ENCODE assay signal across 10 cellular contexts in genomic region chr7:101172005-101172853, GRCh38. TPM values are rescaled to one million over a fixed set of nuclear protein-coding genes. Genes with fewer than 3 reads are reported as not detected.
A peak's percentile ranks its signal among the peaks of the same experiment; 100 is the strongest.
DNase-seq lines count a peak whose midpoint lies in the region; ATAC-seq and TF ChIP-seq lines count a peak whose summit lies in the region.
"Had no signal": no experiment of that assay in that cellular context is flagged by ENCODE, and none has a peak within 500 bp of the region (broad histone marks: within the 10 kb centered on the region; RNA-seq: fewer than 3 reads in every experiment).

No MANE protein-coding gene starts in this region.

- peak overlapping the region; percentile 20 for H3K4me3 Mint-ChIP-seq in activated naive CD4-positive, alpha-beta T cell treated with anti-CD3 and anti-CD28 coated beads for 36 hours

- intact Hi-C loops in activated naive CD4-positive, alpha-beta T cell treated with anti-CD3 and anti-CD28 coated beads for 36 hours (cut with micrococcal nuclease): loop anchor here (10.0 kb wide), 1 partner anchor 113 kb away; no protein-coding TSS in a partner anchor

- H3K4me1 Mint-ChIP-seq in activated naive CD4-positive, alpha-beta T cell treated with anti-CD3 and anti-CD28 coated beads for 36 hours (ENCODE audit: low read depth): peaks cover 60% of the 10 kb centered on the region

- TF ChIP-seq CTCF in epithelial cell of proximal tubule (conservative IDR thresholded peaks at IDR 0.05; ENCODE audit: low read depth, low read length): no peak

- H3K4me3 ChIP-seq in epithelial cell of proximal tubule (ENCODE audit: low read depth, low read length): peak overlapping the region; percentile 50

- H3K27me3 Mint-ChIP-seq in activated naive CD4-positive, alpha-beta T cell treated with anti-CD3 and anti-CD28 coated beads for 36 hours (ENCODE audit: low read depth): peaks cover 79% of the 10 kb centered on the region

- no peak overlapping the region for H3K27ac Mint-ChIP-seq in activated naive CD4-positive, alpha-beta T cell treated with anti-CD3 and anti-CD28 coated beads for 36 hours

- DNase-seq in activated naive CD4-positive, alpha-beta T cell treated with anti-CD3 and anti-CD28 coated beads for 36 hours: peak; percentile 60
- no peak for DNase-seq in activated naive CD4-positive, alpha-beta T cell treated with anti-CD3 and anti-CD28 coated beads, Interleukin-2, amount 50 U/mL, for 16 hours
- peak; percentile 72 for DNase-seq in NCI-H2196 treated with DMSO at 0.1 percent for 48 hours (lab: John Stamatoyannopoulos, UW; ENCODE audit: unreplicated experiment)
- no peak for DNase-seq in epithelial cell of proximal tubule (ENCODE audit: low read depth)
- peak; percentile 29 for DNase-seq in stimulated activated CD8-positive, alpha-beta memory T cell treated with anti-CD3 and anti-CD28 coated beads, Interleukin-4, amount 100 ng/mL, for 48 hours
- DNase-seq in NCI-H82 treated with DMSO at 0.1 percent for 48 hours (lab: John Stamatoyannopoulos, UW; ENCODE audit: unreplicated experiment): no peak
- no peak for DNase-seq in globus pallidus (ENCODE audit: low spot score)
- DNase-seq: cortex of kidney had no signal

- CTCF ChIA-PET in activated naive CD4-positive, alpha-beta T cell treated with anti-CD3 and anti-CD28 coated beads for 36 hours (lab: Charles Lee): interaction anchor here (0.6 to 5.7 kb wide), 5 partner anchors 20 to 129 kb away, joined by 3 to 33 read pairs (median 4); partner anchors contain the start of gene FIS1

- no peak for ATAC-seq in GM21390 (IDR thresholded peaks at IDR 0.05; ENCODE audit: unreplicated experiment)

- H3K36me3 Mint-ChIP-seq in activated naive CD4-positive, alpha-beta T cell treated with anti-CD3 and anti-CD28 coated beads for 36 hours (ENCODE audit: low read depth): no peaks in the 10 kb centered on the region

- no peaks in the 10 kb centered on the region for H3K9me3 Mint-ChIP-seq in activated naive CD4-positive, alpha-beta T cell treated with anti-CD3 and anti-CD28 coated beads for 36 hours

RNA-seq across cellular contexts. Expression of gene VGF, which starts 6.9 kb away (rescaled TPM):
- total RNA-seq in activated naive CD4-positive, alpha-beta T cell treated with anti-CD3 and anti-CD28 coated beads for 36 hours: not detected
- 1.4 and 20.9 TPM in 2 replicates for total RNA-seq in epithelial cell of proximal tubule
- total RNA-seq: M059J had no signal

RNA-seq across cellular contexts. Expression of gene NAT16, which starts 7.9 kb away (rescaled TPM):
- not detected for total RNA-seq in activated naive CD4-positive, alpha-beta T cell treated with anti-CD3 and anti-CD28 coated beads for 36 hours
- total RNA-seq in epithelial cell of proximal tubule: 0.12 TPM in 1 of 2 replicates, not detected in the other

RNA-seq across cellular contexts. Expression of gene AP1S1, which starts 18.0 kb away (rescaled TPM):
- total RNA-seq in activated naive CD4-positive, alpha-beta T cell treated with anti-CD3 and anti-CD28 coated beads for 36 hours: 10 to 100 TPM; 40.6 to 43.5 TPM
- 178 and 190 TPM in 2 replicates for total RNA-seq in epithelial cell of proximal tubule

RNA-seq across cellular contexts. Expression of gene MOGAT3, which starts 28.6 kb away (rescaled TPM):
- not detected for total RNA-seq in activated naive CD4-positive, alpha-beta T cell treated with anti-CD3 and anti-CD28 coated beads for 36 hours
- not detected in 2 replicates for total RNA-seq in epithelial cell of proximal tubule
- total RNA-seq: M059J had no signal

RNA-seq across cellular contexts. Expression of gene PLOD3, which starts 45.2 kb away (rescaled TPM):
- 10 to 100 TPM; 18.8 to 19.7 TPM for total RNA-seq in activated naive CD4-positive, alpha-beta T cell treated with anti-CD3 and anti-CD28 coated beads for 36 hours
- 75.0 and 78.3 TPM in 2 replicates for total RNA-seq in epithelial cell of proximal tubule

Comparison
In these comparisons a context has a peak if more than half of its experiments do, and no peak if none do; other contexts are left out.
1. DNase-seq: peak in activated naive CD4-positive, alpha-beta T cell treated with anti-CD3 and anti-CD28 coated beads for 36 hours (single experiment), NCI-H2196 treated with DMSO at 0.1 percent for 48 hours (single experiment) and stimulated activated CD8-positive, alpha-beta memory T cell treated with anti-CD3 and anti-CD28 coated beads, Interleukin-4, amount 100 ng/mL, for 48 hours (single experiment); none in activated naive CD4-positive, alpha-beta T cell treated with anti-CD3 and anti-CD28 coated beads, Interleukin-2, amount 50 U/mL, for 16 hours (single experiment), epithelial cell of proximal tubule (single experiment), NCI-H82 treated with DMSO at 0.1 percent for 48 hours (single experiment) and globus pallidus (single experiment).